In genomic region chr12:54569072-54569471, GRCh38 we compare ENCODE assay signal across 35 cellular contexts. TPM values are rescaled to one million over a fixed set of nuclear protein-coding genes. Genes with fewer than 3 reads are reported as not detected.
"Had no signal": no experiment of that assay in that cellular context is flagged by ENCODE, and none has a peak within 500 bp of the region (broad histone marks: within the 10 kb centered on the region; RNA-seq: fewer than 3 reads in every experiment).

No MANE protein-coding gene starts in this region.

- H3K36me3 ChIP-seq: cardiac muscle cell had no signal

- H3K27me3 ChIP-seq: ascending aorta, cardiac muscle cell had no signal

- H3K9me3 ChIP-seq: ascending aorta had no signal

- H3K27ac Mint-ChIP-seq: activated B cell treated with CpG ODN at 0.5 μM for 24 hours; activated CD4-positive, alpha-beta memory T cell treated with anti-CD3 and anti-CD28 coated beads, Interleukin-2, amount 10 ng/mL, durations not matched to agents 7 days and 5 days; activated CD4-positive, alpha-beta T cell treated with anti-CD3 and anti-CD28 coated beads, Interleukin-2, amount 10 ng/mL, durations not matched to agents 7 days and 5 days; activated CD8-positive, alpha-beta memory T cell treated with anti-CD3 and anti-CD28 coated beads, Interleukin-2, amount 10 ng/mL, durations not matched to agents 7 days and 5 days; activated CD8-positive, alpha-beta T cell treated with anti-CD3 and anti-CD28 coated beads, Interleukin-2, amount 10 ng/mL, durations not matched to agents 7 days and 5 days; activated naive CD4-positive, alpha-beta T cell treated with anti-CD3 and anti-CD28 coated beads, Interleukin-2, amount 10 ng/mL, durations not matched to agents 7 days and 5 days; activated naive CD4-positive, alpha-beta T cell treated with anti-CD3 and anti-CD28 coated beads, Interleukin-2, amount 50 U/mL, for 24 hours; activated naive CD8-positive, alpha-beta T cell; activated T-cell treated with anti-CD3 and anti-CD28 coated beads, Interleukin-2, amount 50 U/mL, for 24 hours; activated T-helper 2 cell treated with anti-CD3 and anti-CD28 coated beads, Interferon-gamma antibody, Interleukin-2, Interleukin-4, amounts not matched to agents 10 μg/mL and 5 μg/mL and 100 μg/mL, durations not matched to agents 14 hours and 24 hours and 36 hours; T-helper 1 cell treated with Interleukin-12 subunit alpha and Interleukin-12 subunit beta and Interleukin-4 antibody, amounts not matched to agents 30 μg/mL and 1 μg/mL, for 36 hours; T-helper 2 cell treated with Interferon-gamma antibody and Interleukin-4, amounts not matched to agents 5 μg/mL and 100 μg/mL, for 36 hours had no signal

- DNase-seq: activated B cell treated with CpG ODN at 0.5 μM for 24 hours; activated CD4-positive, alpha-beta memory T cell treated with anti-CD3 and anti-CD28 coated beads, Interleukin-2, amount 10 ng/mL, durations not matched to agents 7 days and 5 days; activated CD4-positive, alpha-beta T cell treated with anti-CD3 and anti-CD28 coated beads for 48 hours; activated CD4-positive, alpha-beta T cell treated with anti-CD3 and anti-CD28 coated beads, Interleukin-2, amount 10 ng/mL, durations not matched to agents 7 days and 5 days; activated CD4-positive, alpha-beta T cell treated with anti-CD3 and anti-CD28 coated beads, Interleukin-2, amount 50 U/mL, for 48 hours; activated CD4-positive, CD25-positive, alpha-beta regulatory T cell treated with anti-CD3 and anti-CD28 coated beads, Interleukin-2, amount 50 U/mL, for 72 hours; activated CD8-positive, alpha-beta memory T cell treated with anti-CD3 and anti-CD28 coated beads for 24 hours; activated CD8-positive, alpha-beta memory T cell treated with anti-CD3 and anti-CD28 coated beads, Interleukin-2, amount 10 ng/mL, durations not matched to agents 7 days and 5 days; activated CD8-positive, alpha-beta memory T cell treated with anti-CD3 and anti-CD28 coated beads, Interleukin-2, amount 50 U/mL, for 48 hours; activated CD8-positive, alpha-beta T cell treated with anti-CD3 and anti-CD28 coated beads, Interleukin-2, amount 10 ng/mL, durations not matched to agents 7 days and 5 days; activated effector memory CD4-positive, alpha-beta T cell treated with Interleukin-2 at 50 U/mL for 16 hours; activated gamma-delta T cell; activated naive CD4-positive, alpha-beta T cell treated with anti-CD3 and anti-CD28 coated beads, Interleukin-2, amount 10 ng/mL, durations not matched to agents 7 days and 5 days; activated naive CD4-positive, alpha-beta T cell treated with Interleukin-2 at 50 U/mL for 16 hours; activated T-cell treated with anti-CD3 and anti-CD28 coated beads, Interleukin-2, amount 50 U/mL, for 24 hours; activated T-cell treated with anti-CD3 and anti-CD28 coated beads, Interleukin-2, amount 50 U/mL, for 48 hours; amygdala; anterior cingulate cortex; caudate nucleus; cerebellar nuclear complex; T-helper 1 cell; T-helper 2 cell; T-helper 9 cell had no signal

- ATAC-seq: activated CD8-positive, alpha-beta memory T cell treated with anti-CD3 and anti-CD28 coated beads, Interleukin-2, amount 10 ng/mL, durations not matched to agents 7 days and 5 days; activated CD8-positive, alpha-beta T cell treated with anti-CD3 and anti-CD28 coated beads, Interleukin-2, amount 10 ng/mL, durations not matched to agents 7 days and 5 days had no signal

- H3K4me3 ChIP-seq: ascending aorta, cardiac muscle cell had no signal

- H3K4me3 Mint-ChIP-seq: activated B cell treated with CpG ODN at 0.5 μM for 24 hours; activated CD4-positive, alpha-beta memory T cell treated with anti-CD3 and anti-CD28 coated beads, Interleukin-2, amount 10 ng/mL, durations not matched to agents 7 days and 5 days; activated CD4-positive, alpha-beta T cell treated with anti-CD3 and anti-CD28 coated beads, Interleukin-2, amount 10 ng/mL, durations not matched to agents 7 days and 5 days; activated CD8-positive, alpha-beta memory T cell treated with anti-CD3 and anti-CD28 coated beads, Interleukin-2, amount 10 ng/mL, durations not matched to agents 7 days and 5 days; activated CD8-positive, alpha-beta T cell treated with anti-CD3 and anti-CD28 coated beads, Interleukin-2, amount 10 ng/mL, durations not matched to agents 7 days and 5 days; activated naive CD4-positive, alpha-beta T cell treated with anti-CD3 and anti-CD28 coated beads, Interleukin-2, amount 10 ng/mL, durations not matched to agents 7 days and 5 days; activated naive CD4-positive, alpha-beta T cell treated with anti-CD3 and anti-CD28 coated beads, Interleukin-2, amount 50 U/mL, for 24 hours; activated naive CD8-positive, alpha-beta T cell; activated T-cell treated with anti-CD3 and anti-CD28 coated beads, Interleukin-2, amount 50 U/mL, for 24 hours; brain; central memory CD8-positive, alpha-beta T cell; T-helper 1 cell treated with Interleukin-12 subunit alpha and Interleukin-12 subunit beta and Interleukin-4 antibody, amounts not matched to agents 30 μg/mL and 1 μg/mL, for 36 hours; T-helper 2 cell treated with Interferon-gamma antibody and Interleukin-4, amounts not matched to agents 5 μg/mL and 100 μg/mL, for 36 hours had no signal

- H3K4me1 Mint-ChIP-seq: activated B cell treated with CpG ODN at 0.5 μM for 24 hours; activated CD4-positive, alpha-beta memory T cell treated with anti-CD3 and anti-CD28 coated beads, Interleukin-2, amount 10 ng/mL, durations not matched to agents 7 days and 5 days; activated CD8-positive, alpha-beta memory T cell treated with anti-CD3 and anti-CD28 coated beads, Interleukin-2, amount 10 ng/mL, durations not matched to agents 7 days and 5 days; activated naive CD4-positive, alpha-beta T cell treated with anti-CD3 and anti-CD28 coated beads, Interleukin-2, amount 10 ng/mL, durations not matched to agents 7 days and 5 days; activated naive CD4-positive, alpha-beta T cell treated with anti-CD3 and anti-CD28 coated beads, Interleukin-2, amount 50 U/mL, for 24 hours; central memory CD8-positive, alpha-beta T cell had no signal

- H3K9me3 Mint-ChIP-seq: activated B cell treated with CpG ODN at 0.5 μM for 24 hours; activated CD4-positive, alpha-beta memory T cell treated with anti-CD3 and anti-CD28 coated beads, Interleukin-2, amount 10 ng/mL, durations not matched to agents 7 days and 5 days; activated CD4-positive, alpha-beta T cell treated with anti-CD3 and anti-CD28 coated beads, Interleukin-2, amount 10 ng/mL, durations not matched to agents 7 days and 5 days; activated naive CD4-positive, alpha-beta T cell treated with anti-CD3 and anti-CD28 coated beads, Interleukin-2, amount 10 ng/mL, durations not matched to agents 7 days and 5 days; activated naive CD4-positive, alpha-beta T cell treated with anti-CD3 and anti-CD28 coated beads, Interleukin-2, amount 50 U/mL, for 24 hours; activated T-cell treated with anti-CD3 and anti-CD28 coated beads, Interleukin-2, amount 50 U/mL, for 24 hours; activated T-helper 2 cell treated with anti-CD3 and anti-CD28 coated beads, Interferon-gamma antibody, Interleukin-2, Interleukin-4, amounts not matched to agents 10 μg/mL and 5 μg/mL and 100 μg/mL, durations not matched to agents 14 hours and 24 hours and 36 hours; brain; central memory CD8-positive, alpha-beta T cell; T-helper 1 cell treated with Interleukin-12 subunit alpha and Interleukin-12 subunit beta and Interleukin-4 antibody, amounts not matched to agents 30 μg/mL and 1 μg/mL, for 36 hours; T-helper 2 cell treated with Interferon-gamma antibody and Interleukin-4, amounts not matched to agents 5 μg/mL and 100 μg/mL, for 36 hours had no signal

- H3K27ac ChIP-seq: ascending aorta, cardiac muscle cell, VCaP had no signal

- H3K27me3 Mint-ChIP-seq: activated B cell treated with CpG ODN at 0.5 μM for 24 hours; activated CD4-positive, alpha-beta memory T cell treated with anti-CD3 and anti-CD28 coated beads, Interleukin-2, amount 10 ng/mL, durations not matched to agents 7 days and 5 days; activated CD4-positive, alpha-beta T cell treated with anti-CD3 and anti-CD28 coated beads, Interleukin-2, amount 10 ng/mL, durations not matched to agents 7 days and 5 days; activated CD8-positive, alpha-beta memory T cell treated with anti-CD3 and anti-CD28 coated beads, Interleukin-2, amount 10 ng/mL, durations not matched to agents 7 days and 5 days; activated naive CD4-positive, alpha-beta T cell treated with anti-CD3 and anti-CD28 coated beads, Interleukin-2, amount 10 ng/mL, durations not matched to agents 7 days and 5 days; activated naive CD4-positive, alpha-beta T cell treated with anti-CD3 and anti-CD28 coated beads, Interleukin-2, amount 50 U/mL, for 24 hours; activated naive CD8-positive, alpha-beta T cell; activated T-cell treated with anti-CD3 and anti-CD28 coated beads, Interleukin-2, amount 50 U/mL, for 24 hours; central memory CD8-positive, alpha-beta T cell had no signal

RNA-seq across cellular contexts. Expression of gene PPP1R1A, which starts 19.4 kb away (rescaled TPM):
- total RNA-seq: activated B cell treated with CpG ODN at 0.5 μM for 24 hours; activated CD4-positive, alpha-beta memory T cell treated with anti-CD3 and anti-CD28 coated beads, Interleukin-2, amount 10 ng/mL, durations not matched to agents 7 days and 5 days; activated CD4-positive, alpha-beta T cell treated with anti-CD3 and anti-CD28 coated beads, Interleukin-2, amount 10 ng/mL, durations not matched to agents 7 days and 5 days; activated CD8-positive, alpha-beta memory T cell treated with anti-CD3 and anti-CD28 coated beads, Interleukin-2, amount 10 ng/mL, durations not matched to agents 7 days and 5 days; activated CD8-positive, alpha-beta T cell treated with anti-CD3 and anti-CD28 coated beads, Interleukin-2, amount 10 ng/mL, durations not matched to agents 7 days and 5 days; activated T-helper 2 cell treated with anti-CD3 and anti-CD28 coated beads, Interferon-gamma antibody, Interleukin-2, Interleukin-4, amounts not matched to agents 10 μg/mL and 5 μg/mL and 100 μg/mL, durations not matched to agents 14 hours and 24 hours and 36 hours; bronchial epithelial cell; chondrocyte had no signal

RNA-seq across cellular contexts. Expression of gene PDE1B, which starts 19.7 kb away (rescaled TPM):
- total RNA-seq: bronchial epithelial cell had no signal
